2 cellular contexts compared by ENCODE assay signal in the genomic region with DNA sequence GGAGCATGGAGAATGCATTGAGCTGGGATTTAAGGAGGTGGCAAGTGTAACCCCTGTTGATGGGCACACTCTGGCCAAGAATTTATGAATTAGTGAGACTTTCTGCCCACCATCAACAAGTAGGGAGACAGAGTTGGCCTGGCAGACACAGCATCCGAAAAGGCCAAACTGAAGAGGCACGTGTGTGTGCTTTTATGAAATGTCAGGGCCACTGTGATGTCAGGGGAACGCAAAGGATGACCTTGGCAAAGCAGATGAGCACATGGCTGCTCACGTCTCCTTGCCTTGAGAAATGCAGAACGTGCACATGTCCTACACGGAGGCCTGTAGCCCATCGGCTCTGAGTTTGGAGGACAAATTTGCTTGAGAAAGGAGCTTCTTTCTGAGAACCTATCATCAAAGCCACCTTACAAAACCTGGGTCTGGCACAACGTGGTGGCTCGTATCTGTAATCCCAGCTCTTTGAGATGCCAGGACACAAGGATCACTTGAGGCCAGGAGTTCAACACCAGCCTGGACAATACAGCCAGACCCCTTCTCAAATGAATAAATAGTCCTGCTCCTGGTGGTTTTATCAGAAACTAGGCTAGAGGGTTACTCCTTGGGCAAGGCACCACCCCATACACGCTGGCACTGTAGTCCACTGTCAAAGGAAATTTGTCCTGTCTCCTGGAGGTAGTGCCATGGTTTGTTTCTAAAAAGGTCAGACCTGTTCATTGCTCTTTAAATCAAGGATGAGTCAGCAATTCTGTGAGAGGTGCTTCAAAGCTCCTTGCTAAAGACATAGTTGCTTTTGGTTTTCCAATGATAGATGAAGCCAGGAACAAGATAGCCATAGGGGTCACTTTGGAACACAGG.
TF ChIP-seq lines count a peak whose summit lies in the region.

No MANE protein-coding gene starts in this region.

TF ChIP-seq in SK-N-SH, 30 proteins besides CTCF, POLR2A, EP300 and RAD21 (continued from another document):
- TF ChIP-seq FOXM1 (IDR thresholded peaks at IDR 0.05; ENCODE audit: low read depth) (no peak), MEF2A (IDR thresholded peaks at IDR 0.05; ENCODE audit: borderline replicate concordance, low read depth) (no peak), MXI1 (IDR thresholded peaks at IDR 0.05; ENCODE audit: low read depth, low read length) (no peak)

TF ChIP-seq in SK-N-SH treated with all-trans-retinoic acid at 6 μM for 48 hours, 23 proteins besides CTCF, POLR2A, EP300 and RAD21 (continued from another document):
- TF ChIP-seq, protein P1, sequence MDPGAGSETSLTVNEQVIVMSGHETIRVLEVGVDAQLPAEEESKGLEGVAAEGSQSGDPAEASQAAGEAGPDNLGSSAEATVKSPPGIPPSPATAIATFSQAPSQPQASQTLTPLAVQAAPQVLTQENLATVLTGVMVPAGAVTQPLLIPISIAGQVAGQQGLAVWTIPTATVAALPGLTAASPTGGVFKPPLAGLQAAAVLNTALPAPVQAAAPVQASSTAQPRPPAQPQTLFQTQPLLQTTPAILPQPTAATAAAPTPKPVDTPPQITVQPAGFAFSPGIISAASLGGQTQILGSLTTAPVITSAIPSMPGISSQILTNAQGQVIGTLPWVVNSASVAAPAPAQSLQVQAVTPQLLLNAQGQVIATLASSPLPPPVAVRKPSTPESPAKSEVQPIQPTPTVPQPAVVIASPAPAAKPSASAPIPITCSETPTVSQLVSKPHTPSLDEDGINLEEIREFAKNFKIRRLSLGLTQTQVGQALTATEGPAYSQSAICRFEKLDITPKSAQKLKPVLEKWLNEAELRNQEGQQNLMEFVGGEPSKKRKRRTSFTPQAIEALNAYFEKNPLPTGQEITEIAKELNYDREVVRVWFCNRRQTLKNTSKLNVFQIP (CRISPR knock-in tag; IDR thresholded peaks at IDR 0.05; ENCODE audit: borderline replicate concordance, low read depth) = no peak
- TF ChIP-seq ZNF565 (CRISPR knock-in tag; conservative IDR thresholded peaks at IDR 0.05; ENCODE audit: low read depth) (no peak), ZNF8 (CRISPR knock-in tag; IDR thresholded peaks at IDR 0.05) (no peak), TCF4 (CRISPR knock-in tag; IDR thresholded peaks at IDR 0.05; ENCODE audit: borderline replicate concordance) (no peak), ESRRG (CRISPR knock-in tag; IDR thresholded peaks at IDR 0.05) (no peak), ZFP3 (CRISPR knock-in tag; IDR thresholded peaks at IDR 0.05) (no peak)
- TF ChIP-seq, protein P2, sequence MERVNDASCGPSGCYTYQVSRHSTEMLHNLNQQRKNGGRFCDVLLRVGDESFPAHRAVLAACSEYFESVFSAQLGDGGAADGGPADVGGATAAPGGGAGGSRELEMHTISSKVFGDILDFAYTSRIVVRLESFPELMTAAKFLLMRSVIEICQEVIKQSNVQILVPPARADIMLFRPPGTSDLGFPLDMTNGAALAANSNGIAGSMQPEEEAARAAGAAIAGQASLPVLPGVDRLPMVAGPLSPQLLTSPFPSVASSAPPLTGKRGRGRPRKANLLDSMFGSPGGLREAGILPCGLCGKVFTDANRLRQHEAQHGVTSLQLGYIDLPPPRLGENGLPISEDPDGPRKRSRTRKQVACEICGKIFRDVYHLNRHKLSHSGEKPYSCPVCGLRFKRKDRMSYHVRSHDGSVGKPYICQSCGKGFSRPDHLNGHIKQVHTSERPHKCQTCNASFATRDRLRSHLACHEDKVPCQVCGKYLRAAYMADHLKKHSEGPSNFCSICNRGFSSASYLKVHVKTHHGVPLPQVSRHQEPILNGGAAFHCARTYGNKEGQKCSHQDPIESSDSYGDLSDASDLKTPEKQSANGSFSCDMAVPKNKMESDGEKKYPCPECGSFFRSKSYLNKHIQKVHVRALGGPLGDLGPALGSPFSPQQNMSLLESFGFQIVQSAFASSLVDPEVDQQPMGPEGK (CRISPR knock-in tag; IDR thresholded peaks at IDR 0.05; ENCODE audit: borderline replicate concordance) = no peak
